ENCODE assay signal across 9 cellular contexts in genomic region chr14:85531594-85532391, GRCh38. TPM values are rescaled to one million over a fixed set of nuclear protein-coding genes. Genes with fewer than 3 reads are reported as not detected.
DNase-seq lines count a peak whose midpoint lies in the region; ATAC-seq and TF ChIP-seq lines count a peak whose summit lies in the region.
"Had no signal": no experiment of that assay in that cellular context is flagged by ENCODE, and none has a peak within 500 bp of the region (broad histone marks: within the 10 kb centered on the region; RNA-seq: fewer than 3 reads in every experiment).

No MANE protein-coding gene starts in this region.

- peak overlapping the region; percentile 34 for H3K27ac Mint-ChIP-seq in T-helper 2 cell treated with Interferon-gamma antibody and Interleukin-4, amounts not matched to agents 5 μg/mL and 100 μg/mL, for 36 hours
- H3K27ac Mint-ChIP-seq in nephron progenitor cell (no peak overlapping the region), Caco-2 (ENCODE audit: unreplicated experiment) (no peak overlapping the region)
- H3K27ac Mint-ChIP-seq: B cell had no signal

- no peaks in the 10 kb centered on the region for H3K36me3 ChIP-seq in Caco-2 (ENCODE audit: control insufficient read depth, insufficient read depth, low read length)

- peaks cover 7% of the 10 kb centered on the region for H3K4me1 ChIP-seq in Caco-2

- peak overlapping the region; percentile 69 for H3K4me3 Mint-ChIP-seq in T-helper 2 cell treated with Interferon-gamma antibody and Interleukin-4, amounts not matched to agents 5 μg/mL and 100 μg/mL, for 36 hours
- peak overlapping the region; percentile 88 for H3K4me3 Mint-ChIP-seq in nephron progenitor cell
- H3K4me3 Mint-ChIP-seq in Caco-2 (ENCODE audit: unreplicated experiment) = no peak overlapping the region
- H3K4me3 Mint-ChIP-seq: B cell had no signal

- intact Hi-C loops in Caco-2 (cut with micrococcal nuclease; ENCODE audit: unreplicated experiment) = no loop called here

- H3K36me3 Mint-ChIP-seq in T-helper 2 cell treated with Interferon-gamma antibody and Interleukin-4, amounts not matched to agents 5 μg/mL and 100 μg/mL, for 36 hours (ENCODE audit: low read depth) = peaks cover 2% of the 10 kb centered on the region
- H3K36me3 Mint-ChIP-seq in nephron progenitor cell (ENCODE audit: low read depth) (no peaks in the 10 kb centered on the region), Caco-2 (ENCODE audit: insufficient read depth, unreplicated experiment) (no peaks in the 10 kb centered on the region)

- no peaks in the 10 kb centered on the region for H3K27me3 ChIP-seq in Caco-2 (replicated peaks; ENCODE audit: control insufficient read depth, insufficient read depth, low read length)

- BruUV-seq in Caco-2 (replicated peaks; lab: Mats Ljungman, UMichigan) = no TSS peak

- 0 out of 2 replicates have a peak, but pooled peaks cover 5% of the 10 kb centered on the region for H3K9me3 ChIP-seq in Caco-2

- H3K9me3 Mint-ChIP-seq in T-helper 2 cell treated with Interferon-gamma antibody and Interleukin-4, amounts not matched to agents 5 μg/mL and 100 μg/mL, for 36 hours = no peaks in the 10 kb centered on the region
- H3K9me3 Mint-ChIP-seq in nephron progenitor cell = no peaks in the 10 kb centered on the region
- H3K9me3 Mint-ChIP-seq in Caco-2 (ENCODE audit: unreplicated experiment) = peaks cover 9% of the 10 kb centered on the region

- peaks cover 76% of the 10 kb centered on the region for H3K27me3 Mint-ChIP-seq in T-helper 2 cell treated with Interferon-gamma antibody and Interleukin-4, amounts not matched to agents 5 μg/mL and 100 μg/mL, for 36 hours (ENCODE audit: low read depth)
- peaks cover 68% of the 10 kb centered on the region for H3K27me3 Mint-ChIP-seq in nephron progenitor cell (ENCODE audit: low read depth, poor library complexity)
- no peaks in the 10 kb centered on the region for H3K27me3 Mint-ChIP-seq in Caco-2 (ENCODE audit: insufficient read depth, unreplicated experiment)

- CTCF ChIA-PET in Caco-2 (lab: Charles Lee) = no interaction called here

- no peak for TF ChIP-seq CTCF in nephron progenitor cell (IDR thresholded peaks at IDR 0.05)
- no peak for TF ChIP-seq CTCF in Caco-2 (IDR thresholded peaks at IDR 0.05; ENCODE audit: insufficient read depth in 1 of 2, low read depth in 1 of 2, low read length in 1 of 2, severe bottlenecking in 1 of 2, unreplicated experiment in 1 of 2)

- POLR2A ChIA-PET in Caco-2 (lab: Charles Lee) = no interaction called here

- no peak for ATAC-seq in GM21786 (IDR thresholded peaks at IDR 0.05; ENCODE audit: unreplicated experiment)
- ATAC-seq in HG03432 (IDR thresholded peaks at IDR 0.05; ENCODE audit: unreplicated experiment) = no peak

- DNase-seq in NCI-H1694 treated with DMSO at 0.1 percent for 48 hours (lab: John Stamatoyannopoulos, UW) = peak; percentile 42
- DNase-seq in NCI-H1694 (lab: John Stamatoyannopoulos, UW) = no peak
- DNase-seq in T-helper 2 cell treated with Interferon-gamma antibody and Interleukin-4, amounts not matched to agents 5 μg/mL and 100 μg/mL, for 36 hours (ENCODE audit: low spot score) = no peak
- DNase-seq in foreskin melanocyte = peak; percentile 72
- DNase-seq in nephron progenitor cell = peak; percentile 55
- DNase-seq in Caco-2 = no peak

- no peak overlapping the region for H3K4me3 ChIP-seq in Caco-2 (ENCODE audit: low read depth, low read length)

- peaks cover 9% of the 10 kb centered on the region for H3K4me1 Mint-ChIP-seq in T-helper 2 cell treated with Interferon-gamma antibody and Interleukin-4, amounts not matched to agents 5 μg/mL and 100 μg/mL, for 36 hours (ENCODE audit: low read depth)
- H3K4me1 Mint-ChIP-seq in nephron progenitor cell (peaks cover 82% of the 10 kb centered on the region), Caco-2 (ENCODE audit: low read depth, unreplicated experiment) (peaks cover 18% of the 10 kb centered on the region)

RNA-seq across cellular contexts. Expression of gene FLRT2, which starts 1.8 kb away (rescaled TPM):
- 0.07 and 0.43 TPM in 2 replicates for total RNA-seq in Caco-2 (2022)
- total RNA-seq: B cell had no signal

Comparison
In these comparisons a context has a peak if more than half of its experiments do, and no peak if none do; other contexts are left out.
1. DNase-seq: peak in NCI-H1694 treated with DMSO at 0.1 percent for 48 hours (single experiment), foreskin melanocyte (single experiment) and nephron progenitor cell (single experiment); none in NCI-H1694 (single experiment), T-helper 2 cell treated with Interferon-gamma antibody and Interleukin-4, amounts not matched to agents 5 μg/mL and 100 μg/mL, for 36 hours (single experiment) and Caco-2 (0 of 2).